8 cellular contexts compared by ENCODE assay signal in the genomic region with DNA sequence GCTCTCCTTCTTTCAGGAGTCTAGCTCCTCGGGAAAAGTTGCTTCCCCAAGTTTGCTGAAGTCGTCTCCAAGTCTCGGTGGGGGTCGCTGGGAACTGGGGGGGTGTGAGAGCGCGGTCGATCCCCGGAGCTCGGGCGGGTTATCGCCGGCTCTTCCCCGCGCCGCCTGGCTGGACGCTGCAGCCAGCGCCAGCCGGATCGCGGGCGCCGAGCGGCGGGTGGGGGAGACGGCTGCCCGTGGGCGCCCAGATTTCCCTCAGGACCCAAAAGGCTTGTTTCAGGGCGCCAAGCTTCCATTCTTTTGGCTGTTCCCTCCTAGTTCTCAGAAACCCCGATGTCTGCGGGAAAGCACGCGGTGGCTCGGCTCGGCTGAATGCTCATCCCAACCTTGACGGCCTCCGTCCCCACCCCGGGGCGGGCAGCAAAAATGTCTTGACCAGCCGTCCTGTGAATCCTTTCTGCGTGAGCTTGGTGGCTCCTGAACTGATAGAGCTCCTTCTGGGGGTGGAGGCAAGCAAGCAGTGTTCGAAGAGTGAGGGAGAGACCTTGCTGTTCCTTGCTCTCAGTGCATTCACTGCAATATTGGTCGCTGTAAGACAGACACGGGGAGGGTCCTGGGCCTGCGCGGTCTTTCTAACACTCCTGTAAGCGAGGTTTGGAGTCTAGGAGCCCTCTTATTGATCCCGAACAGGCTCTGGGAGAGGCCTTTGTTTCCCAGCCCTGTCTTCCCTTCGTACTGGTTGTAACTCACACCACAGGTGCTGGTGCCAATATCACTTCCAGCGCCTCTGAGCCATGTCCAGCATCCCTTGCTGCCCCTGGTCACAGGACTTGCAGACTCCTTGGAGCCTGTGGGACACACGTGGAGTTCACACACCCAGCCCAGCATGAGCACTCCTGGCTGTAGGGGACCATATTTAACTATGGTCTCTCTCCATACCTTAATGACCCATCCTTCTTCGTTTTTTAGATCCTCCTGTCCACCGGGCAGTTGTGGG. TPM values are rescaled to one million over a fixed set of nuclear protein-coding genes. Genes with fewer than 3 reads are reported as not detected.
DNase-seq lines count a peak whose midpoint lies in the region; ATAC-seq and TF ChIP-seq lines count a peak whose summit lies in the region.

No MANE protein-coding gene starts in this region.

- peaks cover 40% of the 10 kb centered on the region for H3K79me2 ChIP-seq in parathyroid adenoma

- no peaks in the 10 kb centered on the region for H3K9me3 Mint-ChIP-seq in activated CD4-positive, alpha-beta T cell treated with anti-CD3 and anti-CD28 coated beads for 36 hours (ENCODE audit: low read depth)
- no peaks in the 10 kb centered on the region for H3K9me3 Mint-ChIP-seq in activated CD4-positive, alpha-beta memory T cell treated with anti-CD3 and anti-CD28 coated beads for 36 hours

- H3K4me1 ChIP-seq in parathyroid adenoma, result no peaks in the 10 kb centered on the region

- TF ChIP-seq CTCF in parathyroid adenoma (IDR thresholded peaks at IDR 0.05) (no peak), omental fat pad (IDR thresholded peaks at IDR 0.05) (no peak)

- intact Hi-C loops in activated CD4-positive, alpha-beta T cell treated with anti-CD3 and anti-CD28 coated beads for 36 hours (cut with DNase I, micrococcal nuclease), result no loop called here
- intact Hi-C loops in activated CD4-positive, alpha-beta memory T cell treated with anti-CD3 and anti-CD28 coated beads for 36 hours (cut with micrococcal nuclease), result loop anchor here (5.0 kb wide), 1 partner anchor 101 kb away; no protein-coding TSS in a partner anchor
- intact Hi-C loops in head of caudate nucleus (cut with DNase I), result no loop called here

- peak overlapping the region; percentile 98 for H3K27ac ChIP-seq in parathyroid adenoma

- no peaks in the 10 kb centered on the region for H3K36me3 ChIP-seq in parathyroid adenoma (ENCODE audit: control insufficient read depth, insufficient read depth, low read length)

- no peaks in the 10 kb centered on the region for H3K27me3 ChIP-seq in parathyroid adenoma (ENCODE audit: control insufficient read depth, insufficient read depth, low read length)

- no peak overlapping the region for H3K27ac Mint-ChIP-seq in activated CD4-positive, alpha-beta T cell treated with anti-CD3 and anti-CD28 coated beads for 36 hours
- peak overlapping the region; percentile 23 for H3K27ac Mint-ChIP-seq in activated CD4-positive, alpha-beta memory T cell treated with anti-CD3 and anti-CD28 coated beads for 36 hours

- no peak for ATAC-seq in activated CD4-positive, alpha-beta T cell treated with anti-CD3 and anti-CD28 coated beads for 36 hours
- ATAC-seq in GM21447 (IDR thresholded peaks at IDR 0.05; ENCODE audit: unreplicated experiment), result no peak
- ATAC-seq in HG02870 (IDR thresholded peaks at IDR 0.05; ENCODE audit: unreplicated experiment), result no peak
- ATAC-seq in omental fat pad (ENCODE audit: low FRiP score), result no peak

- H3K4me3 ChIP-seq in parathyroid adenoma (ENCODE audit: low read depth, low read length), result peak overlapping the region; percentile 72

- DNase-seq in activated CD4-positive, alpha-beta T cell treated with anti-CD3 and anti-CD28 coated beads for 36 hours, result no peak
- DNase-seq in activated CD4-positive, alpha-beta T cell treated with anti-CD3 and anti-CD28 coated beads for 1 hour, result no peak
- DNase-seq in activated CD4-positive, alpha-beta memory T cell treated with anti-CD3 and anti-CD28 coated beads for 36 hours, result no peak
- DNase-seq in head of caudate nucleus (peak in 22 of 42 donors; percentile 9 to 63 (median 40)), omental fat pad (ENCODE audit: low spot score) (no peak)

- H3K9me3 ChIP-seq in parathyroid adenoma (ENCODE audit: control insufficient read depth, low read length), result no peaks in the 10 kb centered on the region

- peaks cover 4% of the 10 kb centered on the region for H3K4me1 Mint-ChIP-seq in activated CD4-positive, alpha-beta T cell treated with anti-CD3 and anti-CD28 coated beads for 36 hours
- peaks cover 7% of the 10 kb centered on the region for H3K4me1 Mint-ChIP-seq in activated CD4-positive, alpha-beta memory T cell treated with anti-CD3 and anti-CD28 coated beads for 36 hours (ENCODE audit: low read depth)

- POLR2A ChIA-PET in activated CD4-positive, alpha-beta T cell treated with anti-CD3 and anti-CD28 coated beads for 36 hours (lab: Charles Lee), result no interaction called here
- POLR2A ChIA-PET in activated CD4-positive, alpha-beta memory T cell treated with anti-CD3 and anti-CD28 coated beads for 36 hours (lab: Charles Lee), result interaction anchor here (1.2 to 2.0 kb wide), 2 partner anchors 9 to 12 kb away, joined by 4 to 9 read pairs; no protein-coding TSS in a partner anchor

- no peaks in the 10 kb centered on the region for H3K36me3 Mint-ChIP-seq in activated CD4-positive, alpha-beta T cell treated with anti-CD3 and anti-CD28 coated beads for 36 hours (ENCODE audit: low read depth)
- H3K36me3 Mint-ChIP-seq in activated CD4-positive, alpha-beta memory T cell treated with anti-CD3 and anti-CD28 coated beads for 36 hours, result no peaks in the 10 kb centered on the region

- H3K27me3 Mint-ChIP-seq in activated CD4-positive, alpha-beta T cell treated with anti-CD3 and anti-CD28 coated beads for 36 hours, result peaks cover 29% of the 10 kb centered on the region
- peaks cover 16% of the 10 kb centered on the region for H3K27me3 Mint-ChIP-seq in activated CD4-positive, alpha-beta memory T cell treated with anti-CD3 and anti-CD28 coated beads for 36 hours

- peak overlapping the region; percentile 72 for H3K4me3 Mint-ChIP-seq in activated CD4-positive, alpha-beta T cell treated with anti-CD3 and anti-CD28 coated beads for 36 hours
- peak overlapping the region; percentile 72 for H3K4me3 Mint-ChIP-seq in activated CD4-positive, alpha-beta memory T cell treated with anti-CD3 and anti-CD28 coated beads for 36 hours

- H3K4me2 ChIP-seq in parathyroid adenoma (ENCODE audit: low read length), result peak overlapping the region; percentile 45

- CTCF ChIA-PET in activated CD4-positive, alpha-beta T cell treated with anti-CD3 and anti-CD28 coated beads for 36 hours (lab: Charles Lee), result interaction anchor here (0.7 to 1.5 kb wide), 4 partner anchors 10 to 202 kb away, joined by 3 to 5 read pairs (median 4); no protein-coding TSS in a partner anchor
- CTCF ChIA-PET in activated CD4-positive, alpha-beta memory T cell treated with anti-CD3 and anti-CD28 coated beads for 36 hours (lab: Charles Lee), result interaction anchor here (0.9 to 2.9 kb wide), 7 partner anchors 22 to 200 kb away, joined by 3 to 19 read pairs (median 5); no protein-coding TSS in a partner anchor

- peak overlapping the region; percentile 56 for H2AFZ ChIP-seq in parathyroid adenoma

- peak overlapping the region; percentile 94 for H3K9ac ChIP-seq in parathyroid adenoma

RNA-seq across cellular contexts. Expression of a gene that starts 1.8 kb away (rescaled TPM):
- 1 to 10 TPM; 3.0 to 4.6 TPM for total RNA-seq in activated CD4-positive, alpha-beta T cell treated with anti-CD3 and anti-CD28 coated beads for 36 hours
- total RNA-seq in activated CD4-positive, alpha-beta memory T cell treated with anti-CD3 and anti-CD28 coated beads for 36 hours, result 1 to 10 TPM; 7.7 to 9.7 TPM
- total RNA-seq in omental fat pad, result 100 to 1,000 TPM in 3 of 4 donors, 10 to 100 TPM in 1; 82.7 to 375 (median 189) TPM

Comparison
In these comparisons a context has a peak if more than half of its experiments do, and no peak if none do; other contexts are left out.
1. DNase-seq: peak in head of caudate nucleus (22 of 42); none in activated CD4-positive, alpha-beta T cell treated with anti-CD3 and anti-CD28 coated beads for 36 hours (single experiment), activated CD4-positive, alpha-beta T cell treated with anti-CD3 and anti-CD28 coated beads for 1 hour (single experiment), activated CD4-positive, alpha-beta memory T cell treated with anti-CD3 and anti-CD28 coated beads for 36 hours (single experiment) and omental fat pad (single experiment).
2. RNA of a gene that starts 1.8 kb away (total RNA-seq): 82.7 to 375 TPM in omental fat pad; 7.7 to 9.7 TPM in activated CD4-positive, alpha-beta memory T cell treated with anti-CD3 and anti-CD28 coated beads for 36 hours and 3.0 to 4.6 TPM in activated CD4-positive, alpha-beta T cell treated with anti-CD3 and anti-CD28 coated beads for 36 hours; every median in the first group is over 4 times any median in the second.